Comparison of ENCODE assay signal across 23 cellular contexts in the genomic region with DNA sequence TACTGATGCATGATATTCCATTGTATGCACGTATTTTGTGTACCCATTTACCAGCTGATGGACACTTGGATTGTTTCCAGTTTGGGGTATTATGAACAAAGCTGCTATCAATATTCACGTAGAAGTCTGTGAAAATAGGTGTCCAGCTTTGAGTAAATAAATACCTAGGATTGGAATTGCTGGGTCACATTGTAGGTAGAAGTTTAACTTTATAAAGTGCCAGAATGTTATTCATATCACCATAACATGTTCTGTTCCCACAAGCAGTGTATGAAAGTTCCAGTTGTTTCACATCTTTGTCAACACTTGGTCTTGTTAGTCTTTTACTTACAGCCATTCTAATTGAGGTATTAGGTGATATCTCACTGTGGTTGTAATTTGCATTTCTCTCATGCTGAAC.
"Had no signal": no experiment of that assay in that cellular context is flagged by ENCODE, and none has a peak within 500 bp of the region (broad histone marks: within the 10 kb centered on the region; RNA-seq: fewer than 3 reads in every experiment).

No MANE protein-coding gene starts in this region.

- H3K4me1 Mint-ChIP-seq: mesothelial cell of epicardium, natural killer cell, neural progenitor cell had no signal

- H3K27me3 ChIP-seq: dorsolateral prefrontal cortex, esophagus muscularis mucosa, gastrocnemius medialis, hepatocyte, left lung, neural progenitor cell, ovary, stomach, transverse colon had no signal

- ATAC-seq: gastrocnemius medialis, left lung, lower lobe of right lung, natural killer cell, right cardiac atrium had no signal

- H3K36me3 ChIP-seq: esophagus muscularis mucosa, gastrocnemius medialis, left lung, lower lobe of right lung, neural progenitor cell, ovary, stomach, thoracic aorta, transverse colon had no signal

- H3K4me3 ChIP-seq: dorsolateral prefrontal cortex, esophagus muscularis mucosa, gastrocnemius medialis, hepatocyte, left lung, lower lobe of right lung, neural progenitor cell, ovary, stomach, thoracic aorta, transverse colon had no signal

- H3K27ac Mint-ChIP-seq: memory B cell, mesothelial cell of epicardium, natural killer cell, neural progenitor cell had no signal

- H3K9me3 Mint-ChIP-seq: memory B cell, mesothelial cell of epicardium, natural killer cell, neural progenitor cell had no signal

- DNase-seq: cortex of kidney; dorsolateral prefrontal cortex; effector CD8-positive, alpha-beta T cell; gastrocnemius medialis; kidney glomerular epithelial cell; left lung; lower lobe of right lung; natural killer cell; nucleus accumbens; ovary; right cardiac atrium; small intestine; stimulated activated CD4-positive, alpha-beta T cell treated with anti-CD3 and anti-CD28 coated beads, Interleukin-12 subunit alpha, Interleukin-12 subunit beta, amount 100 ng/mL, for 4 hours; stimulated activated naive CD4-positive, alpha-beta T cell; stomach; substantia nigra; transverse colon had no signal

- H3K27ac ChIP-seq: dorsolateral prefrontal cortex, esophagus muscularis mucosa, gastrocnemius medialis, hepatocyte, left lung, lower lobe of right lung, neural progenitor cell, ovary, stomach, thoracic aorta, transverse colon had no signal

- H3K36me3 Mint-ChIP-seq: memory B cell, mesothelial cell of epicardium, natural killer cell, neural progenitor cell had no signal

- H3K9me3 ChIP-seq: esophagus muscularis mucosa, gastrocnemius medialis, left lung, lower lobe of right lung, ovary, stomach, thoracic aorta, transverse colon had no signal

- H3K79me2 ChIP-seq: hepatocyte had no signal

- H3K9ac ChIP-seq: neural progenitor cell had no signal

- H3K4me3 Mint-ChIP-seq: memory B cell, mesothelial cell of epicardium, natural killer cell, neural progenitor cell had no signal

- H3K4me2 ChIP-seq: hepatocyte, neural progenitor cell had no signal

- H2AFZ ChIP-seq: hepatocyte, neural progenitor cell had no signal

- H3K4me1 ChIP-seq: gastrocnemius medialis, left lung, lower lobe of right lung, neural progenitor cell, stomach had no signal
